In the genomic region with DNA sequence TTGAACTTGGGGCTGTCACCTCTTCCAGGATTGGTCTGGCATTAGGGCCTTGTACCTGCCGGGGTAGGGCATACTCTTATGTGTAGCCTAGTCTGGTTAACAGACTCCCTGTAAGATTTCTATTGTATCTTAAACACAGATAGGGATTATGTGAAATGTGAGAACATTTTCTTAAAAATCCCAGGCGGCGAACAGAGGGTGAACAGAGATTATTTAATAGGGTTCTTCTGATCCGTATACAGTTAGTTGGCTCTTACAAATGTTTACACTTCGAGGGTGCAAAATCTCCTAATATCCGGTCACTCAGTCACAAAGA, we compare ENCODE assay signal across 3 cellular contexts.
A peak's percentile ranks its signal among the peaks of the same experiment; 100 is the strongest.
TF ChIP-seq lines count a peak whose summit lies in the region.

No MANE protein-coding gene starts in this region.

TF ChIP-seq in liver, 16 proteins besides CTCF, POLR2A, EP300 and RAD21:
- TF ChIP-seq SP1 (IDR thresholded peaks at IDR 0.05) (peak; percentile 19), TAF1 (conservative IDR thresholded peaks at IDR 0.05) (peak; percentile 52), RXRA (IDR thresholded peaks at IDR 0.05) (peak in 1 of 2 donors; percentile 80), HNF4A (conservative IDR thresholded peaks at IDR 0.05) (peak in 1 of 2 donors; percentile 11), JUND (IDR thresholded peaks at IDR 0.05) (no peak)

TF ChIP-seq in HepG2, 621 proteins besides CTCF, POLR2A, EP300 and RAD21:
- no peak for TF ChIP-seq ZNF367 (CRISPR knock-in tag; IDR thresholded peaks at IDR 0.05; ENCODE audit: borderline replicate concordance)
- TF ChIP-seq KLF16 (CRISPR knock-in tag; IDR thresholded peaks at IDR 0.05) = no peak

TF ChIP-seq in K562, 482 proteins besides CTCF, POLR2A, EP300 and RAD21:
- no peak for TF ChIP-seq TGIF2 (CRISPR knock-in tag; IDR thresholded peaks at IDR 0.05)
- no peak for TF ChIP-seq TEAD4 (IDR thresholded peaks at IDR 0.05; ENCODE audit: low read length)
- no peak for TF ChIP-seq TEAD4 (CRISPR knock-in tag; IDR thresholded peaks at IDR 0.05; ENCODE audit: borderline replicate concordance)
- TF ChIP-seq GATAD2B (IDR thresholded peaks at IDR 0.05; ENCODE audit: borderline replicate concordance) = no peak
- TF ChIP-seq MCM5 (IDR thresholded peaks at IDR 0.05; ENCODE audit: low read depth) = no peak
- TF ChIP-seq SMAD3 (CRISPR knock-in tag; conservative IDR thresholded peaks at IDR 0.05) = no peak
- TF ChIP-seq ZNF174 (CRISPR knock-in tag; IDR thresholded peaks at IDR 0.05) = no peak
- TF ChIP-seq, protein P1, sequence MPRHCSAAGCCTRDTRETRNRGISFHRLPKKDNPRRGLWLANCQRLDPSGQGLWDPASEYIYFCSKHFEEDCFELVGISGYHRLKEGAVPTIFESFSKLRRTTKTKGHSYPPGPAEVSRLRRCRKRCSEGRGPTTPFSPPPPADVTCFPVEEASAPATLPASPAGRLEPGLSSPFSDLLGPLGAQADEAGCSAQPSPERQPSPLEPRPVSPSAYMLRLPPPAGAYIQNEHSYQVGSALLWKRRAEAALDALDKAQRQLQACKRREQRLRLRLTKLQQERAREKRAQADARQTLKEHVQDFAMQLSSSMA (CRISPR knock-in tag; IDR thresholded peaks at IDR 0.05) = no peak
- TF ChIP-seq, protein P2, sequence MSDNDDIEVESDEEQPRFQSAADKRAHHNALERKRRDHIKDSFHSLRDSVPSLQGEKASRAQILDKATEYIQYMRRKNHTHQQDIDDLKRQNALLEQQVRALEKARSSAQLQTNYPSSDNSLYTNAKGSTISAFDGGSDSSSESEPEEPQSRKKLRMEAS (CRISPR knock-in tag; IDR thresholded peaks at IDR 0.05) = no peak
- no peak for TF ChIP-seq ILF3 (IDR thresholded peaks at IDR 0.05; ENCODE audit: borderline replicate concordance)
- no peak for TF ChIP-seq CBX5 (IDR thresholded peaks at IDR 0.05; ENCODE audit: borderline replicate concordance, low read depth)
- no peak for TF ChIP-seq YY1 (IDR thresholded peaks at IDR 0.05; ENCODE audit: borderline replicate concordance in 1 of 3, control insufficient read depth in 1 of 3, extremely low read depth in 1 of 3, insufficient read depth in 3 of 3, insufficient read length in 1 of 3, insufficient replicate concordance in 2 of 3, low read depth in 1 of 3, low read length in 2 of 3)
- TF ChIP-seq, protein P3, sequence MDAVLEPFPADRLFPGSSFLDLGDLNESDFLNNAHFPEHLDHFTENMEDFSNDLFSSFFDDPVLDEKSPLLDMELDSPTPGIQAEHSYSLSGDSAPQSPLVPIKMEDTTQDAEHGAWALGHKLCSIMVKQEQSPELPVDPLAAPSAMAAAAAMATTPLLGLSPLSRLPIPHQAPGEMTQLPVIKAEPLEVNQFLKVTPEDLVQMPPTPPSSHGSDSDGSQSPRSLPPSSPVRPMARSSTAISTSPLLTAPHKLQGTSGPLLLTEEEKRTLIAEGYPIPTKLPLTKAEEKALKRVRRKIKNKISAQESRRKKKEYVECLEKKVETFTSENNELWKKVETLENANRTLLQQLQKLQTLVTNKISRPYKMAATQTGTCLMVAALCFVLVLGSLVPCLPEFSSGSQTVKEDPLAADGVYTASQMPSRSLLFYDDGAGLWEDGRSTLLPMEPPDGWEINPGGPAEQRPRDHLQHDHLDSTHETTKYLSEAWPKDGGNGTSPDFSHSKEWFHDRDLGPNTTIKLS (IDR thresholded peaks at IDR 0.05; ENCODE audit: borderline replicate concordance, low read depth) = no peak
- TF ChIP-seq, protein P4, sequence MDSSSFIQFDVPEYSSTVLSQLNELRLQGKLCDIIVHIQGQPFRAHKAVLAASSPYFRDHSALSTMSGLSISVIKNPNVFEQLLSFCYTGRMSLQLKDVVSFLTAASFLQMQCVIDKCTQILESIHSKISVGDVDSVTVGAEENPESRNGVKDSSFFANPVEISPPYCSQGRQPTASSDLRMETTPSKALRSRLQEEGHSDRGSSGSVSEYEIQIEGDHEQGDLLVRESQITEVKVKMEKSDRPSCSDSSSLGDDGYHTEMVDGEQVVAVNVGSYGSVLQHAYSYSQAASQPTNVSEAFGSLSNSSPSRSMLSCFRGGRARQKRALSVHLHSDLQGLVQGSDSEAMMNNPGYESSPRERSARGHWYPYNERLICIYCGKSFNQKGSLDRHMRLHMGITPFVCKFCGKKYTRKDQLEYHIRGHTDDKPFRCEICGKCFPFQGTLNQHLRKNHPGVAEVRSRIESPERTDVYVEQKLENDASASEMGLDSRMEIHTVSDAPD (CRISPR knock-in tag; IDR thresholded peaks at IDR 0.05) = no peak
